18 cellular contexts compared by ENCODE assay signal in genomic region chr12:116674643-116675183, GRCh38.
DNase-seq lines count a peak whose midpoint lies in the region; ATAC-seq and TF ChIP-seq lines count a peak whose summit lies in the region.
"Had no signal": no experiment of that assay in that cellular context is flagged by ENCODE, and none has a peak within 500 bp of the region (broad histone marks: within the 10 kb centered on the region; RNA-seq: fewer than 3 reads in every experiment).

No MANE protein-coding gene starts in this region.

- no peaks in the 10 kb centered on the region for H3K27me3 Mint-ChIP-seq in activated CD4-positive, alpha-beta T cell treated with anti-CD3 and anti-CD28 coated beads, Interleukin-2, amount 10 ng/mL, durations not matched to agents 24 days and 14 days
- H3K27me3 Mint-ChIP-seq in GM23338 (ENCODE audit: insufficient read depth, low read depth, poor library complexity): peaks cover 10% of the 10 kb centered on the region
- no peaks in the 10 kb centered on the region for H3K27me3 Mint-ChIP-seq in activated T-helper 17 cell treated with anti-CD3 and anti-CD28 coated beads, Interleukin-2, amount 50 U/mL, for 72 hours
- H3K27me3 Mint-ChIP-seq in immature natural killer cell (ENCODE audit: low read depth in 3 of 3): peaks cover 3 to 9% (median 5%) of the 10 kb centered on the region in 3 donors
- H3K27me3 Mint-ChIP-seq: activated naive CD8-positive, alpha-beta T cell; dendritic cell treated with granulocyte-macrophage colony-stimulating factor and Interleukin-4, amounts not matched to agents 40 ng/mL and 50 ng/mL, for 4 days had no signal

- H3K4me3 Mint-ChIP-seq in activated CD4-positive, alpha-beta T cell treated with anti-CD3 and anti-CD28 coated beads, Interleukin-2, amount 10 ng/mL, durations not matched to agents 24 days and 14 days: no peak overlapping the region
- H3K4me3 Mint-ChIP-seq in GM23338 (no peak overlapping the region), immature natural killer cell (no peak overlapping the region)
- no peak overlapping the region for H3K4me3 Mint-ChIP-seq in activated T-helper 17 cell treated with anti-CD3 and anti-CD28 coated beads, Interleukin-2, amount 50 U/mL, for 72 hours
- H3K4me3 Mint-ChIP-seq: activated naive CD8-positive, alpha-beta T cell; dendritic cell treated with granulocyte-macrophage colony-stimulating factor and Interleukin-4, amounts not matched to agents 40 ng/mL and 50 ng/mL, for 4 days; nephron progenitor cell; WTC11 had no signal

- DNase-seq in activated CD4-positive, alpha-beta T cell treated with anti-CD3 and anti-CD28 coated beads, Interleukin-2, amount 10 ng/mL, durations not matched to agents 24 days and 14 days: no peak
- DNase-seq in activated CD4-positive, alpha-beta T cell treated with anti-CD3 and anti-CD28 coated beads, Interleukin-2, amount 50 U/mL, for 1 hour: no peak
- DNase-seq in GM23338 (ENCODE audit: low spot score) (no peak), mesenteric fat pad (ENCODE audit: low spot score) (peak; percentile 4), DMS114 treated with DMSO at 0.1 percent for 48 hours (lab: John Stamatoyannopoulos, UW; ENCODE audit: unreplicated experiment) (no peak), immature natural killer cell (no peak)
- DNase-seq: EL, NCI-H187 treated with DMSO at 0.1 percent for 48 hours, NCI-H446 treated with DMSO at 0.1 percent for 48 hours, nephron progenitor cell had no signal

- H3K4me1 ChIP-seq in GM23338 (ENCODE audit: insufficient read depth): no peaks in the 10 kb centered on the region; the same call in 1 of the 2 replicates

- no peak overlapping the region for H2AFZ ChIP-seq in GM23338

- no peaks in the 10 kb centered on the region for H3F3A ChIP-seq in GM23338 (replicated peaks; ENCODE audit: low read depth)

- no peak for TF ChIP-seq CTCF in GM23338 (conservative IDR thresholded peaks at IDR 0.05; ENCODE audit: low read depth in 2 of 2)

- H3K27ac ChIP-seq in GM23338 (ENCODE audit: low read depth): no peak overlapping the region
- H3K27ac ChIP-seq: tibial nerve had no signal

- no peaks in the 10 kb centered on the region for H4K20me1 ChIP-seq in GM23338 (replicated peaks; ENCODE audit: insufficient read depth)

- peak overlapping the region; percentile 32 for H3K27ac Mint-ChIP-seq in activated CD4-positive, alpha-beta T cell treated with anti-CD3 and anti-CD28 coated beads, Interleukin-2, amount 10 ng/mL, durations not matched to agents 24 days and 14 days
- peak overlapping the region; percentile 70; the same call in 1 of the 2 replicates for H3K27ac Mint-ChIP-seq in GM23338
- peak overlapping the region; percentile 47 for H3K27ac Mint-ChIP-seq in activated T-helper 17 cell treated with anti-CD3 and anti-CD28 coated beads, Interleukin-2, amount 50 U/mL, for 72 hours
- H3K27ac Mint-ChIP-seq in immature natural killer cell: no peak overlapping the region
- H3K27ac Mint-ChIP-seq: activated naive CD8-positive, alpha-beta T cell; dendritic cell treated with granulocyte-macrophage colony-stimulating factor and Interleukin-4, amounts not matched to agents 40 ng/mL and 50 ng/mL, for 4 days; progenitor cell of endocrine pancreas; WTC11 had no signal

- ATAC-seq in GM23338: no peak
- no peak for ATAC-seq in activated T-helper 17 cell treated with anti-CD3 and anti-CD28 coated beads, Interleukin-2, amount 50 U/mL, for 72 hours (replicated peaks)
- no peak for ATAC-seq in GM18873 (IDR thresholded peaks at IDR 0.05; ENCODE audit: low FRiP score, unreplicated experiment)
- ATAC-seq: WTC11 had no signal

- no peaks in the 10 kb centered on the region for H3K79me2 ChIP-seq in GM23338 (replicated peaks; ENCODE audit: insufficient read depth)

- H3K9me2 ChIP-seq in GM23338 (ENCODE audit: insufficient read depth): no peaks in the 10 kb centered on the region

- no peaks in the 10 kb centered on the region for H3K9me3 Mint-ChIP-seq in activated CD4-positive, alpha-beta T cell treated with anti-CD3 and anti-CD28 coated beads, Interleukin-2, amount 10 ng/mL, durations not matched to agents 24 days and 14 days
- no peaks in the 10 kb centered on the region for H3K9me3 Mint-ChIP-seq in GM23338
- H3K9me3 Mint-ChIP-seq in activated T-helper 17 cell treated with anti-CD3 and anti-CD28 coated beads, Interleukin-2, amount 50 U/mL, for 72 hours: no peaks in the 10 kb centered on the region
- peaks cover 0 to 2% (median 0%) of the 10 kb centered on the region in 6 donors for H3K9me3 Mint-ChIP-seq in immature natural killer cell
- H3K9me3 Mint-ChIP-seq: WTC11 had no signal

- H3K36me3 Mint-ChIP-seq in activated CD4-positive, alpha-beta T cell treated with anti-CD3 and anti-CD28 coated beads, Interleukin-2, amount 10 ng/mL, durations not matched to agents 24 days and 14 days (ENCODE audit: low read depth): no peaks in the 10 kb centered on the region
- H3K36me3 Mint-ChIP-seq in GM23338 (ENCODE audit: low read depth) (no peaks in the 10 kb centered on the region), immature natural killer cell (no peaks in the 10 kb centered on the region)
- no peaks in the 10 kb centered on the region for H3K36me3 Mint-ChIP-seq in activated T-helper 17 cell treated with anti-CD3 and anti-CD28 coated beads, Interleukin-2, amount 50 U/mL, for 72 hours (ENCODE audit: low read depth)
- H3K36me3 Mint-ChIP-seq: activated naive CD8-positive, alpha-beta T cell; WTC11 had no signal

- H3K4me1 Mint-ChIP-seq in activated CD4-positive, alpha-beta T cell treated with anti-CD3 and anti-CD28 coated beads, Interleukin-2, amount 10 ng/mL, durations not matched to agents 24 days and 14 days: peaks cover 42% of the 10 kb centered on the region
- H3K4me1 Mint-ChIP-seq in GM23338: peaks cover 6% of the 10 kb centered on the region; the same call in 2 of the 3 replicates
- peaks cover 8% of the 10 kb centered on the region for H3K4me1 Mint-ChIP-seq in activated T-helper 17 cell treated with anti-CD3 and anti-CD28 coated beads, Interleukin-2, amount 50 U/mL, for 72 hours
- peaks cover 24 to 27% of the 10 kb centered on the region in 2 donors for H3K4me1 Mint-ChIP-seq in immature natural killer cell

- intact Hi-C loops in activated CD4-positive, alpha-beta T cell treated with anti-CD3 and anti-CD28 coated beads, Interleukin-2, amount 10 ng/mL, durations not matched to agents 24 days and 14 days (cut with micrococcal nuclease): no loop called here

- H3K4me3 ChIP-seq in GM23338: no peak overlapping the region
- H3K4me3 ChIP-seq: smooth muscle cell, tibial nerve had no signal

- H3K4me2 ChIP-seq in GM23338: no peak overlapping the region
- H3K4me2 ChIP-seq: smooth muscle cell had no signal

- no peaks in the 10 kb centered on the region for H3K36me3 ChIP-seq in GM23338 (ENCODE audit: insufficient read depth)
- H3K36me3 ChIP-seq: tibial nerve had no signal

- no peaks in the 10 kb centered on the region for H3K27me3 ChIP-seq in GM23338 (ENCODE audit: insufficient read depth)
- H3K27me3 ChIP-seq: tibial nerve had no signal

TF ChIP-seq in GM23338, 12 proteins besides CTCF, POLR2A, EP300 and RAD21 (continues in another document):
- TF ChIP-seq CREB1 (CRISPR knock-in tag; IDR thresholded peaks at IDR 0.05; ENCODE audit: low read depth): no peak
- no peak for TF ChIP-seq EZH2 (IDR thresholded peaks at IDR 0.05; ENCODE audit: low read depth, unreplicated experiment)
- no peak for TF ChIP-seq JUNB (IDR thresholded peaks at IDR 0.05; ENCODE audit: unreplicated experiment)

Comparison
In these comparisons a context has a peak if more than half of its experiments do, and no peak if none do; other contexts are left out.
1. H3K27ac Mint-ChIP-seq: peak in activated CD4-positive, alpha-beta T cell treated with anti-CD3 and anti-CD28 coated beads, Interleukin-2, amount 10 ng/mL, durations not matched to agents 24 days and 14 days (single experiment), GM23338 (single experiment) and activated T-helper 17 cell treated with anti-CD3 and anti-CD28 coated beads, Interleukin-2, amount 50 U/mL, for 72 hours (single experiment); none in immature natural killer cell (0 of 6).